26 cellular contexts compared by ENCODE assay signal in the genomic region with DNA sequence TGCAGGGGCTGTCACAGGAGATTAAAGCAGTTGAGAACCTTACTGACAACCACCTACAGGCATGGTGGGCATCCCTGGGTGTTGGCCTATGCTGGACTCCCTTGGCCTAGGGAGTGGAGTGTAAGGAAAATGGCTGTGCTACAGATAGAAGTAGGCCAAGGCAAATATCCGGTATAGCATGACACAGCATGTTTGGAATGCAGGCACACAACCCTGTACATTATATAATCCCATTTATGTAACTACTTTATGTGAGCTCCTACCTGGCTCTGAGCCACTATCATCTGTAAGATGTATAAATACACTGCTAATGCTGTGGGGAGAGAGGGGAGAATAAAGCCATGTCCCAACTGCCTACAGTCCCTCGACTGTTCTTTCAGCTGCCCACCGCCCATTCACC. TPM values are rescaled to one million over a fixed set of nuclear protein-coding genes. Genes with fewer than 3 reads are reported as not detected.
DNase-seq lines count a peak whose midpoint lies in the region; FAIRE-seq and TF ChIP-seq lines count a peak whose summit lies in the region.
"Had no signal": no experiment of that assay in that cellular context is flagged by ENCODE, and none has a peak within 500 bp of the region (broad histone marks: within the 10 kb centered on the region; RNA-seq: fewer than 3 reads in every experiment).

No MANE protein-coding gene starts in this region.

- peak overlapping the region; percentile 72 for H2AFZ ChIP-seq in mammary epithelial cell (ENCODE audit: low read depth, low read length)
- peak overlapping the region; percentile 90 for H2AFZ ChIP-seq in keratinocyte (ENCODE audit: control insufficient read depth, low read length)
- H2AFZ ChIP-seq: GM23248 had no signal

- H4K20me1 ChIP-seq in mammary epithelial cell (ENCODE audit: insufficient read depth, low read length), result no peaks in the 10 kb centered on the region
- no peaks in the 10 kb centered on the region for H4K20me1 ChIP-seq in keratinocyte (ENCODE audit: control insufficient read depth, extremely low read depth, insufficient read depth, low read length)

- peak; percentile 84 for FAIRE-seq in keratinocyte (lab: Jason Lieb, UNC)
- FAIRE-seq: GM12878, GM19239 had no signal

- H3K9ac ChIP-seq in mammary epithelial cell (ENCODE audit: insufficient read depth, low read length) (no peak overlapping the region), keratinocyte (ENCODE audit: control insufficient read depth, extremely low read depth, insufficient read depth, low read length) (no peak overlapping the region)
- H3K9ac ChIP-seq: GM23248 had no signal

- no peak overlapping the region for H3K4me2 ChIP-seq in mammary epithelial cell (ENCODE audit: insufficient read depth, low read depth, low read length)
- no peak overlapping the region for H3K4me2 ChIP-seq in keratinocyte (ENCODE audit: control insufficient read depth, extremely low read depth, insufficient read depth, low read depth, low read length)

- 34% methylated on average over 3 of the region's 3 CpGs for WGBS in mammary epithelial cell (ENCODE audit: low coverage, missing lambda C conversion rate)

- H3K36me3 ChIP-seq in mammary epithelial cell (ENCODE audit: insufficient read depth, low read length) (no peaks in the 10 kb centered on the region), keratinocyte (ENCODE audit: control insufficient read depth in 2 of 2, extremely low read depth in 1 of 2, insufficient read depth in 2 of 2, low read length in 2 of 2) (no peaks in the 10 kb centered on the region)
- H3K36me3 ChIP-seq: HAP-1 had no signal

- CTCF ChIA-PET in mammary epithelial cell (lab: Charles Lee; ENCODE audit: low non-redundant PET), result no interaction called here

- dilution Hi-C loops in mammary epithelial cell (cut with HindIII; ENCODE audit: low sequenced_read_pairs) (no loop called here), keratinocyte (cut with MboI; ENCODE audit: extremely low pct_ligation_motif_present, low sequenced_read_pairs) (no loop called here)

- H3K9me3 ChIP-seq in mammary epithelial cell (replicated peaks; ENCODE audit: insufficient read depth, low read length) (no peaks in the 10 kb centered on the region), keratinocyte (ENCODE audit: control insufficient read depth, low read depth, low read length) (peaks cover 3% of the 10 kb centered on the region)
- H3K9me3 ChIP-seq: HAP-1 had no signal

- no TSS peak for BruUV-seq in mammary epithelial cell (replicated peaks; lab: Mats Ljungman, UMichigan)

- no peak overlapping the region for H3K4me3 ChIP-seq in mammary epithelial cell (replicated peaks in 1 of 3; ENCODE audit: insufficient read depth in 1 of 3, low read depth in 2 of 3, low read length in 3 of 3)
- H3K4me3 ChIP-seq in keratinocyte (ENCODE audit: control insufficient read depth in 2 of 3, extremely low read depth in 1 of 3, insufficient read depth in 2 of 3, low read depth in 1 of 3, low read length in 3 of 3), result no peak overlapping the region
- H3K4me3 ChIP-seq: GM12878, GM23248, HAP-1 had no signal

- in situ Hi-C loops in mammary epithelial cell (cut with MboI; ENCODE audit: low sequenced_read_pairs in 2 of 2), result no loop called here

- peak; percentile 12 for DNase-seq in DMS153 (lab: John Stamatoyannopoulos, UW)
- DNase-seq in DMS153 treated with DMSO at 0.1 percent for 48 hours (lab: John Stamatoyannopoulos, UW; ENCODE audit: unreplicated experiment), result no peak
- peak; percentile 9 for DNase-seq in HPDE6-E6E7 (ENCODE audit: extremely low spot score)
- DNase-seq in mammary epithelial cell, result peak; percentile 27
- DNase-seq in keratinocyte (ENCODE audit: low read depth, low spot score), result no peak
- no peak for DNase-seq in activated naive CD4-positive, alpha-beta T cell treated with anti-CD3 and anti-CD28 coated beads, Interleukin-2, amount 50 U/mL, for 16 hours
- no peak for DNase-seq in activated gamma-delta T cell treated with Interleukin-2 at 50 U/mL for 16 hours
- DNase-seq in GM19240 (ENCODE audit: insufficient read length, low spot score), result no peak
- DNase-seq: AML-193, EL, GM23248, Kasumi-1, NCI-H1417, NCI-H187 treated with DMSO at 0.1 percent for 48 hours, NCI-H446, NCI-H526 treated with DMSO at 0.1 percent for 48 hours, OCI-M1, SIG-M5 had no signal

- no peak for TF ChIP-seq CTCF in mammary epithelial cell (conservative IDR thresholded peaks at IDR 0.05 in 1 of 2, IDR thresholded peaks at IDR 0.05 in 1 of 2; ENCODE audit: extremely low read depth in 1 of 2, insufficient read depth in 1 of 2, low read depth in 1 of 2, low read length in 2 of 2)
- no peak for TF ChIP-seq CTCF in keratinocyte (optimal IDR thresholded peaks at IDR 0.05 in 1 of 3, IDR thresholded peaks at IDR 0.05 in 1 of 3, conservative IDR thresholded peaks at IDR 0.05 in 1 of 3; ENCODE audit: extremely low read depth in 1 of 3, insufficient read depth in 2 of 3, low read length in 3 of 3)

- intact Hi-C loops in mammary epithelial cell (cut with micrococcal nuclease), result no loop called here

- H3K27me3 ChIP-seq in mammary epithelial cell (ENCODE audit: insufficient read depth, low read length), result no peaks in the 10 kb centered on the region
- H3K27me3 ChIP-seq in keratinocyte (ENCODE audit: control insufficient read depth, extremely low read depth, insufficient read depth, low read length), result no peaks in the 10 kb centered on the region

- no peak overlapping the region for H3K27ac ChIP-seq in mammary epithelial cell (ENCODE audit: insufficient read depth, low read depth, low read length)
- no peak overlapping the region for H3K27ac ChIP-seq in keratinocyte (ENCODE audit: control insufficient read depth, insufficient read depth, low read length)
- H3K27ac ChIP-seq: 22Rv1, GM23248, HL-60 had no signal

- no peaks in the 10 kb centered on the region for H3K9me1 ChIP-seq in keratinocyte (ENCODE audit: control insufficient read depth, extremely low read depth, insufficient read depth, low read length)

- H3K79me2 ChIP-seq in mammary epithelial cell (ENCODE audit: insufficient read depth, low read length) (no peaks in the 10 kb centered on the region), keratinocyte (ENCODE audit: control insufficient read depth, insufficient read depth, low read length) (no peaks in the 10 kb centered on the region)

- H3K4me1 ChIP-seq in mammary epithelial cell (ENCODE audit: insufficient read depth, low read length) (peaks cover 7% of the 10 kb centered on the region), keratinocyte (ENCODE audit: control insufficient read depth, extremely low read depth, insufficient read depth, low read length) (peaks cover 8% of the 10 kb centered on the region)
- H3K4me1 ChIP-seq: HAP-1 had no signal

RNA-seq across cellular contexts. Expression of gene KCTD8, which starts 38.7 kb away (rescaled TPM):
- total RNA-seq in mammary epithelial cell, result not detected
- polyA plus RNA-seq in mammary epithelial cell, result 0.15 TPM
- not detected for polyA minus RNA-seq in mammary epithelial cell
- 0.71 to 1.9 TPM (median 0.97 TPM) in 3 replicates for polyA plus RNA-seq in keratinocyte
- 1.4 TPM for polyA plus RNA-seq in keratinocyte (2011; ENCODE audit: low read depth)
- 1.0 and 1.4 TPM in 2 replicates for polyA plus RNA-seq in keratinocyte (2011; cell fraction: cytosol; rRNA removed)
- 3.0 and 3.5 TPM in 2 replicates for polyA plus RNA-seq in keratinocyte (2011; cell fraction: nucleus; rRNA removed)
- 0.61 and 1.1 TPM in 2 replicates for polyA plus RNA-seq in keratinocyte (2012; ENCODE audit: low replicate concordance)
- 0.69 to 1.2 TPM (median 1.1 TPM) in 3 replicates for polyA minus RNA-seq in keratinocyte
- polyA minus RNA-seq in keratinocyte (2011; cell fraction: cytosol; rRNA and poly(A)+ RNA removed), result 1.7 TPM
- 6.7 and 7.6 TPM in 2 replicates for polyA minus RNA-seq in keratinocyte (2011; cell fraction: nucleus; rRNA and poly(A)+ RNA removed)
- total RNA-seq: GM12878; GM23248; RPMI7951; T-helper 1 cell treated with Interleukin-12 subunit alpha and Interleukin-12 subunit beta and Interleukin-4 antibody, amounts not matched to agents 30 ng/mL and 1 ng/mL, for 36 hours had no signal
- polyA plus RNA-seq: CD14-positive monocyte, GM23248 had no signal

Comparison
In these comparisons a context has a peak if more than half of its experiments do, and no peak if none do; other contexts are left out.
1. DNase-seq: peak in DMS153 (single experiment), HPDE6-E6E7 (single experiment) and mammary epithelial cell (single experiment); none in DMS153 treated with DMSO at 0.1 percent for 48 hours (single experiment), keratinocyte (single experiment), activated naive CD4-positive, alpha-beta T cell treated with anti-CD3 and anti-CD28 coated beads, Interleukin-2, amount 50 U/mL, for 16 hours (single experiment), activated gamma-delta T cell treated with Interleukin-2 at 50 U/mL for 16 hours (single experiment) and GM19240 (single experiment).